14 cellular contexts compared by ENCODE assay signal in genomic region chrX:142977128-142977914, GRCh38. TPM values are rescaled to one million over a fixed set of nuclear protein-coding genes. Genes with fewer than 3 reads are reported as not detected.
DNase-seq lines count a peak whose midpoint lies in the region; ATAC-seq, FAIRE-seq and TF ChIP-seq lines count a peak whose summit lies in the region.
"Had no signal": no experiment of that assay in that cellular context is flagged by ENCODE, and none has a peak within 500 bp of the region (broad histone marks: within the 10 kb centered on the region; RNA-seq: fewer than 3 reads in every experiment).

No MANE protein-coding gene starts in this region.

- H3K79me2 ChIP-seq in GM23248 (ENCODE audit: insufficient read depth), result no peaks in the 10 kb centered on the region

- no peaks in the 10 kb centered on the region for H3F3A ChIP-seq in GM23248 (ENCODE audit: insufficient read depth)

- H4K91ac ChIP-seq in mesenchymal stem cell (ENCODE audit: low read length), result no peak overlapping the region

- H3K9ac ChIP-seq in mesenchymal stem cell (ENCODE audit: low read length) (no peak overlapping the region), GM23248 (no peak overlapping the region)

- intact Hi-C loops in ovary (cut with DNase I), result no loop called here

- no peak overlapping the region for H2AK5ac ChIP-seq in mesenchymal stem cell (ENCODE audit: low read length, severe bottlenecking)

- H2BK15ac ChIP-seq in mesenchymal stem cell (ENCODE audit: low read depth, poor library complexity, severe bottlenecking), result no peak overlapping the region

- H3K9me2 ChIP-seq in GM23248 (ENCODE audit: insufficient read depth), result no peaks in the 10 kb centered on the region

- DNase-seq in GM18507 (ENCODE audit: extremely low spot score, insufficient read length, low read depth) (no peak), NOMO-1 treated with dmso at 0.1 percent for 144 hours (lab: John Stamatoyannopoulos, UW; ENCODE audit: unreplicated experiment) (peak; percentile 70), mesenchymal stem cell (no peak), ovary (no peak), DMS153 treated with DMSO at 0.1 percent for 48 hours (lab: John Stamatoyannopoulos, UW; ENCODE audit: unreplicated experiment) (no peak), GM23248 (no peak)
- DNase-seq: CD8-positive, alpha-beta memory T cell; H9; left colon; NCI-H1930 had no signal

- no peak for TF ChIP-seq EP300 in ovary (IDR thresholded peaks at IDR 0.05)

- no peaks in the 10 kb centered on the region for H4K20me1 ChIP-seq in GM23248 (ENCODE audit: insufficient read depth)

- ATAC-seq in GM21390 (IDR thresholded peaks at IDR 0.05; ENCODE audit: unreplicated experiment) (peak; percentile 90), HG03095 (IDR thresholded peaks at IDR 0.05; ENCODE audit: unreplicated experiment) (peak; percentile 79)
- ATAC-seq: left colon had no signal

- no peaks in the 10 kb centered on the region for H3K79me1 ChIP-seq in mesenchymal stem cell (replicated peaks; ENCODE audit: low read length, poor library complexity, severe bottlenecking)

- TF ChIP-seq CTCF in ovary (IDR thresholded peaks at IDR 0.05), result no peak

- no peak overlapping the region for H3K4me3 ChIP-seq in mesenchymal stem cell (ENCODE audit: insufficient read depth in 1 of 2, low read depth in 1 of 2, low read length in 2 of 2)
- no peak overlapping the region for H3K4me3 ChIP-seq in ovary
- H3K4me3 ChIP-seq in GM23248, result no peak overlapping the region

- H3K9me3 ChIP-seq in mesenchymal stem cell (ENCODE audit: control insufficient read depth, low read length) (peaks cover 5% of the 10 kb centered on the region), ovary (no peaks in the 10 kb centered on the region), GM23248 (ENCODE audit: low read depth) (no peaks in the 10 kb centered on the region)

- H3K23ac ChIP-seq in mesenchymal stem cell (ENCODE audit: low read length in 2 of 2), result no peak overlapping the region

- in situ Hi-C loops in GM23248 (cut with MboI), result no loop called here

- no peak for TF ChIP-seq POLR2A in ovary (IDR thresholded peaks at IDR 0.05)

- H3K27me3 ChIP-seq in mesenchymal stem cell (ENCODE audit: control insufficient read depth in 1 of 2, insufficient read depth in 1 of 2, low read length in 2 of 2) (no peaks in the 10 kb centered on the region), ovary (no peaks in the 10 kb centered on the region), GM23248 (replicated peaks; ENCODE audit: insufficient read depth) (no peaks in the 10 kb centered on the region)

- H3K4me1 ChIP-seq in mesenchymal stem cell (ENCODE audit: control insufficient read depth, insufficient read depth, low read depth, low read length), result no peaks in the 10 kb centered on the region
- no peaks in the 10 kb centered on the region for H3K4me1 ChIP-seq in ovary (ENCODE audit: insufficient read depth)
- no peaks in the 10 kb centered on the region for H3K4me1 ChIP-seq in GM23248 (ENCODE audit: insufficient read depth)

- H2BK5ac ChIP-seq in mesenchymal stem cell (ENCODE audit: low read depth, low read length, poor library complexity, severe bottlenecking), result no peak overlapping the region

- no peak overlapping the region for H2BK120ac ChIP-seq in mesenchymal stem cell (ENCODE audit: low read depth, low read length)

- 86% methylated on average over 2 of the region's 6 CpGs for WGBS in mesenchymal stem cell
- 63 to 66% (median 65%) methylated on average over 6 of the region's 6 CpGs for WGBS in ovary, 3 donors
- WGBS in GM23248 (ENCODE audit: low coverage in 1 of 2, low lambda C conversion rate in 2 of 2, missing lambda C conversion rate in 2 of 2), 2 experiments, result 22 to 34% methylated on average over 6 of the region's 6 CpGs

- H3K27ac ChIP-seq in mesenchymal stem cell (ENCODE audit: low read length, poor library complexity, severe bottlenecking), result no peak overlapping the region
- no peak overlapping the region for H3K27ac ChIP-seq in ovary
- no peak overlapping the region for H3K27ac ChIP-seq in GM23248

- no peak overlapping the region for H3K4me2 ChIP-seq in mesenchymal stem cell (ENCODE audit: low read length, poor library complexity, severe bottlenecking)
- no peak overlapping the region for H3K4me2 ChIP-seq in GM23248 (ENCODE audit: unreplicated experiment)

- H3K18ac ChIP-seq in mesenchymal stem cell (ENCODE audit: low read depth in 1 of 2, low read length in 2 of 2), result no peak overlapping the region

- no peak overlapping the region for H2BK12ac ChIP-seq in mesenchymal stem cell (ENCODE audit: low read length in 2 of 2)

- no peak overlapping the region for H3K14ac ChIP-seq in mesenchymal stem cell (ENCODE audit: low read length in 2 of 2)

- H3K36me3 ChIP-seq in mesenchymal stem cell (ENCODE audit: control insufficient read depth in 1 of 2, insufficient read depth in 2 of 2, low read depth in 1 of 2, low read length in 2 of 2) (no peaks in the 10 kb centered on the region), ovary (no peaks in the 10 kb centered on the region), GM23248 (ENCODE audit: low read depth) (no peaks in the 10 kb centered on the region)

- H3K4ac ChIP-seq in mesenchymal stem cell (ENCODE audit: low read depth in 1 of 2, low read length in 2 of 2), result no peak overlapping the region

- peak; percentile 87 for FAIRE-seq in GM18507 (lab: Jason Lieb, UNC)
- FAIRE-seq: bronchial epithelial cell had no signal

- no peak overlapping the region for H4K8ac ChIP-seq in mesenchymal stem cell (ENCODE audit: low read length)

- H2AFZ ChIP-seq in mesenchymal stem cell (ENCODE audit: low read depth, low read length) (no peak overlapping the region), GM23248 (no peak overlapping the region)

RNA-seq across cellular contexts. Expression of gene SPANXN4, which starts 48.4 kb away (rescaled TPM):
- not detected for polyA plus RNA-seq in mesenchymal stem cell (2013, experiment 1 of 2)
- not detected for polyA plus RNA-seq in mesenchymal stem cell (2013, experiment 2 of 2)
- not detected for total RNA-seq in ovary
- not detected for polyA plus RNA-seq in ovary
- not detected in 2 replicates for total RNA-seq in GM23248 (2014; rRNA removed; shearing (Covaris generic))
- polyA plus RNA-seq in GM23248 (2016; fragmentation: Nextera tagmentation; extraction: Ambion mirVana), result not detected in 2 replicates
- total RNA-seq: bronchial epithelial cell; CD8-positive, alpha-beta memory T cell; fibroblast of lung; H9; left colon had no signal
- polyA plus RNA-seq: CD8-positive, alpha-beta memory T cell; fibroblast of lung had no signal
